In the genomic region with DNA sequence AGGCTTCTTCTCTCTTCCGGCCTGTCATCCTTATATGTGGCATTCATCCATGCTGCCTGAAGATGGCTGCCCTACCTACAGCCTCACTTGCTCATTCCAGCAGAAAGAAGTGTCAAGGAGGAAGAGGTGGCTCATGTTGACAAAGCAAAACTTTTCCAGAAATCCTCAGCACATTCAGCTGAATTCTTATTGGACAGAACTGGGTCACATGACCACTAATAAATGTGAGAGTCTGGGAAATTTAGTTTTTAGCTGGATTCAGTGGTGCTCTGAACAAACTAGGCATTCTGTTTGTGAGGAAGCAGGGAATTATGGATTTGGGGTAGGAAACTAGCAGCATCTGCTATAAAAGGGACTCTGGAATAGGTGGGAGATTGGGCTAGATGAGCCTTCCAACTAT, we compare ENCODE assay signal across 27 cellular contexts.
"Had no signal": no experiment of that assay in that cellular context is flagged by ENCODE, and none has a peak within 500 bp of the region (broad histone marks: within the 10 kb centered on the region; RNA-seq: fewer than 3 reads in every experiment).

No MANE protein-coding gene starts in this region.

- H3K27me3 ChIP-seq: colonic mucosa, esophagus squamous epithelium, gastrocnemius medialis, heart right ventricle, left lung had no signal

- FAIRE-seq: endometrium, islet of Langerhans, keratinocyte had no signal

- H3K27ac Mint-ChIP-seq: dendritic cell treated with granulocyte-macrophage colony-stimulating factor and Interleukin-4, amounts not matched to agents 40 ng/mL and 50 ng/mL, for 4 days; effector memory CD8-positive, alpha-beta T cell; endodermal cell; mesothelial cell of epicardium had no signal

- H3K4me3 ChIP-seq: colonic mucosa, esophagus squamous epithelium, gastrocnemius medialis, heart right ventricle, left lung, lower lobe of right lung, mucosa of descending colon had no signal

- H3K9me3 ChIP-seq: colonic mucosa, esophagus squamous epithelium, gastrocnemius medialis, heart right ventricle, left lung, lower lobe of right lung, mucosa of descending colon had no signal

- H3K27ac ChIP-seq: colonic mucosa, epithelial cell of prostate, esophagus squamous epithelium, gastrocnemius medialis, heart right ventricle, left lung, lower lobe of right lung had no signal

- H3K36me3 Mint-ChIP-seq: mesothelial cell of epicardium had no signal

- H3K4me3 Mint-ChIP-seq: dendritic cell treated with granulocyte-macrophage colony-stimulating factor and Interleukin-4, amounts not matched to agents 40 ng/mL and 50 ng/mL, for 4 days; effector memory CD8-positive, alpha-beta T cell; endodermal cell; mesothelial cell of epicardium had no signal

- ATAC-seq: effector memory CD8-positive, alpha-beta T cell; esophagus mucosa; gastrocnemius medialis; heart right ventricle; left cardiac atrium; left lung; left ventricle myocardium superior; lower lobe of right lung; mucosa of descending colon had no signal

- DNase-seq: colonic mucosa; cortex of kidney; effector CD8-positive, alpha-beta T cell; effector memory CD8-positive, alpha-beta T cell; endodermal cell; erythroblast; esophagus squamous epithelium; foreskin fibroblast; foreskin melanocyte; gastrocnemius medialis; glutamatergic neuron; head of caudate nucleus; heart right ventricle; hippocampal formation; left cardiac atrium; left lung; left ventricle myocardium superior; lower lobe of right lung; mesenchymal stem cell; mucosa of descending colon had no signal

- H3K36me3 ChIP-seq: colonic mucosa, esophagus squamous epithelium, gastrocnemius medialis, heart right ventricle, left lung, lower lobe of right lung had no signal

- H3K9me3 Mint-ChIP-seq: dendritic cell treated with granulocyte-macrophage colony-stimulating factor and Interleukin-4, amounts not matched to agents 40 ng/mL and 50 ng/mL, for 4 days; effector memory CD8-positive, alpha-beta T cell; endodermal cell; mesothelial cell of epicardium had no signal

- H3K4me1 ChIP-seq: colonic mucosa had no signal

- H3K27me3 Mint-ChIP-seq: dendritic cell treated with granulocyte-macrophage colony-stimulating factor and Interleukin-4, amounts not matched to agents 40 ng/mL and 50 ng/mL, for 4 days; effector memory CD8-positive, alpha-beta T cell had no signal
